Comparison of ENCODE assay signal across 11 cellular contexts in the genomic region with DNA sequence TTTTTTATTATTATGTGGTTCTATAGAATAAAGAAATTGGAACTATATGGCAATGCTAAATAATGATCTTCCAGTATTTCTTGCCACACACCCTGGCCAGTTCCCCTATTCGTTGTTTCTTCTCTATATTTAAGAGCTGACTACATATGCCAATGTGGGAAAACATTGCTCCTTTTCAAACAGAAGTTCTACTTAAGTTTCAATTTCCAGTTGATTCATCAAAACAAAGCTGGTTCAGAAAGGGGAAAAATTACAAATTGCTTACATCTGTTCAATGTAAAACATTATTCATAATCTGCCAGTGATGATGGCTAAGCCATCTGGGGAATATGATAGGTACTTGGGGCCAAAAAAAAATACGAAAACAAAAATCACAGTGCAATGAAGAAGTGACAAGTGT.
DNase-seq lines count a peak whose midpoint lies in the region; ATAC-seq and TF ChIP-seq lines count a peak whose summit lies in the region.
"Had no signal": no experiment of that assay in that cellular context is flagged by ENCODE, and none has a peak within 500 bp of the region (broad histone marks: within the 10 kb centered on the region; RNA-seq: fewer than 3 reads in every experiment).

No MANE protein-coding gene starts in this region.

- CTCF ChIA-PET in GM10248 (lab: Yijun Ruan, JAX) = interaction anchor here (0.7 kb wide), 1 partner anchor 15 kb away, joined by 3 read pairs; no protein-coding TSS in a partner anchor

- DNase-seq in GM10248 (ENCODE audit: extremely low spot score) = peak; percentile 15
- peak; percentile 90 for DNase-seq in MV-4-11 (lab: John Stamatoyannopoulos, UW)
- DNase-seq in immature natural killer cell = no peak
- no peak for DNase-seq in NCI-H2196 treated with DMSO at 0.1 percent for 48 hours (lab: John Stamatoyannopoulos, UW; ENCODE audit: unreplicated experiment)
- DNase-seq in NK-92 (lab: John Stamatoyannopoulos, UW; ENCODE audit: unreplicated experiment) = no peak
- DNase-seq in G401 (ENCODE audit: low spot score) = no peak
- no peak for DNase-seq in C1 segment of cervical spinal cord (lab: John Stamatoyannopoulos, UW)
- DNase-seq: adrenal gland, EL, right lobe of liver had no signal

- POLR2A ChIA-PET in GM10248 (lab: Yijun Ruan, JAX) = interaction anchor here (1.2 kb wide), 1 partner anchor 77 kb away, joined by 3 read pairs; the partner anchor contains the start of gene ST8SIA4

- peak; percentile 25 for ATAC-seq in GM19395 (IDR thresholded peaks at IDR 0.05; ENCODE audit: unreplicated experiment)

- H3K27ac Mint-ChIP-seq in immature natural killer cell = peak overlapping the region; percentile 8 to 68 (median 22)

- peaks cover 31 to 77% of the 10 kb centered on the region in 2 donors for H3K4me1 Mint-ChIP-seq in immature natural killer cell

- H3K9me3 Mint-ChIP-seq in immature natural killer cell = no peaks in the 10 kb centered on the region

- H3K27me3 Mint-ChIP-seq in immature natural killer cell (ENCODE audit: low read depth in 3 of 3) = no peaks in the 10 kb centered on the region

- peaks cover 0 to 4% (median 3%) of the 10 kb centered on the region in 3 donors for H3K36me3 Mint-ChIP-seq in immature natural killer cell

- in situ Hi-C loops in G401 (cut with HindIII; ENCODE audit: low sequenced_read_pairs) = no loop called here

- TF ChIP-seq CTCF in GM10248 (IDR thresholded peaks at IDR 0.05; ENCODE audit: control extremely low read depth, extremely low read depth, low read depth, missing control alignments) = no peak

- no peak overlapping the region for H3K4me3 Mint-ChIP-seq in immature natural killer cell

Comparison
In these comparisons a context has a peak if more than half of its experiments do, and no peak if none do; other contexts are left out.
1. DNase-seq: peak in GM10248 (single experiment) and MV-4-11 (single experiment); none in immature natural killer cell (0 of 3), NCI-H2196 treated with DMSO at 0.1 percent for 48 hours (single experiment), NK-92 (single experiment), G401 (single experiment) and C1 segment of cervical spinal cord (0 of 14).